ENCODE assay signal across 8 cellular contexts in genomic region chr4:2041234-2042130, GRCh38. TPM values are rescaled to one million over a fixed set of nuclear protein-coding genes. Genes with fewer than 3 reads are reported as not detected.
A peak's percentile ranks its signal among the peaks of the same experiment; 100 is the strongest.
DNase-seq lines count a peak whose midpoint lies in the region; ATAC-seq and TF ChIP-seq lines count a peak whose summit lies in the region.

No MANE protein-coding gene starts in this region.

- ATAC-seq in HG02840 (IDR thresholded peaks at IDR 0.05; ENCODE audit: low FRiP score, unreplicated experiment): peak; percentile 55
- peak; percentile 71 for ATAC-seq in left lobe of liver
- no peak for ATAC-seq in HG03469 (IDR thresholded peaks at IDR 0.05; ENCODE audit: unreplicated experiment)

- peak overlapping the region; percentile 81 for H3K4me3 ChIP-seq in GM12865 (ENCODE audit: low read depth, low read length)

- no peak for TF ChIP-seq CTCF in GM12865 (IDR thresholded peaks at IDR 0.05; ENCODE audit: insufficient read depth, low read depth, low read length, missing control alignments)

- DNase-seq in GM12865 (ENCODE audit: low read depth): peak; percentile 90
- DNase-seq in NCI-H2196 treated with DMSO at 0.1 percent for 48 hours (lab: John Stamatoyannopoulos, UW; ENCODE audit: unreplicated experiment): peak; percentile 49
- peak; percentile 92 for DNase-seq in activated CD4-positive, alpha-beta T cell treated with anti-CD3 and anti-CD28 coated beads for 48 hours
- DNase-seq in dedifferentiated amniotic fluid mesenchymal stem cell (ENCODE audit: extremely low spot score): peak; percentile 54
- peak; percentile 70 for DNase-seq in left lobe of liver (ENCODE audit: low spot score)
- peak; percentile 79 to 84 for DNase-seq in stimulated activated CD4-positive, alpha-beta T cell treated with anti-CD3 and anti-CD28 coated beads, Interleukin-1b, Interleukin-23, amount 100 ng/mL, for 4 hours (ENCODE audit: low read depth in 2 of 2)

RNA-seq across cellular contexts. Expression of gene NAT8L, which starts 17.6 kb away (rescaled TPM):
- total RNA-seq in left lobe of liver: 0.05 TPM

RNA-seq across cellular contexts. Expression of gene NELFA, which starts 32.7 kb away (rescaled TPM):
- 11.2 TPM for total RNA-seq in left lobe of liver
